In genomic region chr11:705646-706438, GRCh38 we compare ENCODE assay signal across 1 cellular context.
A peak's percentile ranks its signal among the peaks of the same experiment; 100 is the strongest.
TF ChIP-seq lines count a peak whose summit lies in the region.

Gene EPS8L2, plus strand, starts transcription at chr11:706231. Its CDS starts 3,177 bp downstream, at chr11:709408.

TF ChIP-seq in HepG2, 621 proteins besides CTCF, POLR2A, EP300 and RAD21 (continued from another document and continues in another):
- TF ChIP-seq, protein P1, sequence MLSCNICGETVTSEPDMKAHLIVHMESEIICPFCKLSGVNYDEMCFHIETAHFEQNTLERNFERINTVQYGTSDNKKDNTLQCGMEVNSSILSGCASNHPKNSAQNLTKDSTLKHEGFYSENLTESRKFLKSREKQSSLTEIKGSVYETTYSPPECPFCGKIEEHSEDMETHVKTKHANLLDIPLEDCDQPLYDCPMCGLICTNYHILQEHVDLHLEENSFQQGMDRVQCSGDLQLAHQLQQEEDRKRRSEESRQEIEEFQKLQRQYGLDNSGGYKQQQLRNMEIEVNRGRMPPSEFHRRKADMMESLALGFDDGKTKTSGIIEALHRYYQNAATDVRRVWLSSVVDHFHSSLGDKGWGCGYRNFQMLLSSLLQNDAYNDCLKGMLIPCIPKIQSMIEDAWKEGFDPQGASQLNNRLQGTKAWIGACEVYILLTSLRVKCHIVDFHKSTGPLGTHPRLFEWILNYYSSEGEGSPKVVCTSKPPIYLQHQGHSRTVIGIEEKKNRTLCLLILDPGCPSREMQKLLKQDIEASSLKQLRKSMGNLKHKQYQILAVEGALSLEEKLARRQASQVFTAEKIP (CRISPR knock-in tag; IDR thresholded peaks at IDR 0.05; ENCODE audit: borderline replicate concordance) = no peak
- TF ChIP-seq ZNF549 (CRISPR knock-in tag; IDR thresholded peaks at IDR 0.05) (no peak), TBP (CRISPR knock-in tag; IDR thresholded peaks at IDR 0.05) (no peak), PHF20 (CRISPR knock-in tag; IDR thresholded peaks at IDR 0.05) (no peak; the same call in 1 of the 2 replicates), ZC3H4 (CRISPR knock-in tag; IDR thresholded peaks at IDR 0.05; ENCODE audit: borderline replicate concordance) (peak; percentile 62; the same call in 1 of the 2 replicates), ARID3A (IDR thresholded peaks at IDR 0.05; ENCODE audit: low read depth, low read length) (no peak), ZNF572 (CRISPR knock-in tag; IDR thresholded peaks at IDR 0.05) (no peak), ZNF234 (CRISPR knock-in tag; conservative IDR thresholded peaks at IDR 0.05) (no peak), MTERF4 (CRISPR knock-in tag; IDR thresholded peaks at IDR 0.05) (0 out of 2 replicates have a peak, but pooled peaks have one; percentile 32), NFE2L1 (CRISPR knock-in tag; IDR thresholded peaks at IDR 0.05; ENCODE audit: borderline replicate concordance) (no peak), SMAD9 (CRISPR knock-in tag; IDR thresholded peaks at IDR 0.05) (0 out of 2 replicates have a peak, but pooled peaks have one; percentile 11), KLF9 (CRISPR knock-in tag; IDR thresholded peaks at IDR 0.05; ENCODE audit: low read depth) (no peak), ZNF839 (CRISPR knock-in tag; IDR thresholded peaks at IDR 0.05; ENCODE audit: borderline replicate concordance) (no peak), WIZ (CRISPR knock-in tag; IDR thresholded peaks at IDR 0.05) (no peak), ZNF225 (CRISPR knock-in tag; IDR thresholded peaks at IDR 0.05) (0 out of 2 replicates have a peak, but pooled peaks have one; percentile 58), ZFP36 (IDR thresholded peaks at IDR 0.05; ENCODE audit: borderline replicate concordance, low read depth, low read length, partially characterized antibody) (no peak), ZSCAN29 (CRISPR knock-in tag; conservative IDR thresholded peaks at IDR 0.05) (no peak; the same call in 1 of the 2 replicates), MXI1 (IDR thresholded peaks at IDR 0.05; ENCODE audit: borderline replicate concordance, low read depth, low read length) (no peak), ESRRA (CRISPR knock-in tag; IDR thresholded peaks at IDR 0.05; ENCODE audit: low read depth) (peak; percentile 35; the same call in 1 of the 2 replicates), ZNF841 (CRISPR knock-in tag; IDR thresholded peaks at IDR 0.05; ENCODE audit: borderline replicate concordance) (no peak), HNRNPLL (IDR thresholded peaks at IDR 0.05; ENCODE audit: low read depth, low read length, poor library complexity, severe bottlenecking) (no peak), BCLAF1 (IDR thresholded peaks at IDR 0.05) (no peak), EZH2 (conservative IDR thresholded peaks at IDR 0.05; ENCODE audit: low read depth, low read length) (no peak), KMT2A (CRISPR knock-in tag; IDR thresholded peaks at IDR 0.05) (no peak), HBP1 (CRISPR knock-in tag; IDR thresholded peaks at IDR 0.05; ENCODE audit: low read depth) (no peak), ZNF121 (CRISPR knock-in tag; IDR thresholded peaks at IDR 0.05) (no peak), NPAS2 (CRISPR knock-in tag; IDR thresholded peaks at IDR 0.05; ENCODE audit: borderline replicate concordance) (no peak), MTF2 (CRISPR knock-in tag; IDR thresholded peaks at IDR 0.05; ENCODE audit: borderline replicate concordance) (no peak; the same call in 1 of the 2 replicates), CREBL2 (CRISPR knock-in tag; IDR thresholded peaks at IDR 0.05; ENCODE audit: borderline replicate concordance) (no peak), NAIF1 (CRISPR knock-in tag; IDR thresholded peaks at IDR 0.05; ENCODE audit: borderline replicate concordance) (no peak), ZC3H13 (CRISPR knock-in tag; IDR thresholded peaks at IDR 0.05) (no peak), ATF7 (IDR thresholded peaks at IDR 0.05) (no peak), ATF7 (CRISPR knock-in tag; IDR thresholded peaks at IDR 0.05) (no peak), RARG (CRISPR knock-in tag; IDR thresholded peaks at IDR 0.05; ENCODE audit: low read depth) (no peak), ZNF232 (CRISPR knock-in tag; IDR thresholded peaks at IDR 0.05; ENCODE audit: borderline replicate concordance) (no peak), ZNF569 (CRISPR knock-in tag; IDR thresholded peaks at IDR 0.05; ENCODE audit: borderline replicate concordance) (no peak), IKZF5 (CRISPR knock-in tag; IDR thresholded peaks at IDR 0.05) (no peak), ZSCAN25 (CRISPR knock-in tag; IDR thresholded peaks at IDR 0.05) (no peak), ZNF263 (CRISPR knock-in tag; IDR thresholded peaks at IDR 0.05) (peak; percentile 86), ATF6 (CRISPR knock-in tag; conservative IDR thresholded peaks at IDR 0.05) (no peak; the same call in 1 of the 2 replicates), RCOR2 (CRISPR knock-in tag; IDR thresholded peaks at IDR 0.05) (no peak), MYC (CRISPR knock-in tag; IDR thresholded peaks at IDR 0.05; ENCODE audit: borderline replicate concordance) (no peak; the same call in none of the 2 replicates), NFIC (IDR thresholded peaks at IDR 0.05; ENCODE audit: low read length) (no peak), MLLT10 (CRISPR knock-in tag; IDR thresholded peaks at IDR 0.05) (no peak), ZNF761 (CRISPR knock-in tag; conservative IDR thresholded peaks at IDR 0.05) (no peak)
- TF ChIP-seq, protein P2, sequence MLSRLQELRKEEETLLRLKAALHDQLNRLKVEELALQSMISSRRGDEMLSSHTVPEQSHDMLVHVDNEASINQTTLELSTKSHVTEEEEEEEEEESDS (CRISPR knock-in tag; IDR thresholded peaks at IDR 0.05; ENCODE audit: borderline replicate concordance) = no peak
- TF ChIP-seq, protein P3, sequence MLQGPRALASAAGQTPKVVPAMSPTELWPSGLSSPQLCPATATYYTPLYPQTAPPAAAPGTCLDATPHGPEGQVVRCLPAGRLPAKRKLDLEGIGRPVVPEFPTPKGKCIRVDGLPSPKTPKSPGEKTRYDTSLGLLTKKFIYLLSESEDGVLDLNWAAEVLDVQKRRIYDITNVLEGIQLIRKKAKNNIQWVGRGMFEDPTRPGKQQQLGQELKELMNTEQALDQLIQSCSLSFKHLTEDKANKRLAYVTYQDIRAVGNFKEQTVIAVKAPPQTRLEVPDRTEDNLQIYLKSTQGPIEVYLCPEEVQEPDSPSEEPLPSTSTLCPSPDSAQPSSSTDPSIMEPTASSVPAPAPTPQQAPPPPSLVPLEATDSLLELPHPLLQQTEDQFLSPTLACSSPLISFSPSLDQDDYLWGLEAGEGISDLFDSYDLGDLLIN (CRISPR knock-in tag; IDR thresholded peaks at IDR 0.05; ENCODE audit: borderline replicate concordance) = no peak
- TF ChIP-seq, protein P4, sequence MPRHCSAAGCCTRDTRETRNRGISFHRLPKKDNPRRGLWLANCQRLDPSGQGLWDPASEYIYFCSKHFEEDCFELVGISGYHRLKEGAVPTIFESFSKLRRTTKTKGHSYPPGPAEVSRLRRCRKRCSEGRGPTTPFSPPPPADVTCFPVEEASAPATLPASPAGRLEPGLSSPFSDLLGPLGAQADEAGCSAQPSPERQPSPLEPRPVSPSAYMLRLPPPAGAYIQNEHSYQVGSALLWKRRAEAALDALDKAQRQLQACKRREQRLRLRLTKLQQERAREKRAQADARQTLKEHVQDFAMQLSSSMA (CRISPR knock-in tag; IDR thresholded peaks at IDR 0.05) = no peak
- TF ChIP-seq, protein P5, sequence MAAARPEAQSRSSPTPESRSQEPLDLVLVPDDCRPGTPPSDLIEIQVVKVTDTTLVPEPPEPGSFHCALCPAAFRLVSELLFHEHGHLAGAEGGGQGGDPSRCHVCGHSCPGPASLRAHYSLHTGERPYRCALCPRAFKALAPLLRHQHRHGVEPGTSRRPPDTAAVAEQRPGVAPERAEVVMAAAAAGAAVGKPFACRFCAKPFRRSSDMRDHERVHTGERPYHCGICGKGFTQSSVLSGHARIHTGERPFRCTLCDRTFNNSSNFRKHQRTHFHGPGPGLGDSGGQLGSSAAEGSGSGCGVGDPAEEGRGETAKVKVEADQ (CRISPR knock-in tag; IDR thresholded peaks at IDR 0.05; ENCODE audit: borderline replicate concordance) = no peak
- TF ChIP-seq, protein P6, sequence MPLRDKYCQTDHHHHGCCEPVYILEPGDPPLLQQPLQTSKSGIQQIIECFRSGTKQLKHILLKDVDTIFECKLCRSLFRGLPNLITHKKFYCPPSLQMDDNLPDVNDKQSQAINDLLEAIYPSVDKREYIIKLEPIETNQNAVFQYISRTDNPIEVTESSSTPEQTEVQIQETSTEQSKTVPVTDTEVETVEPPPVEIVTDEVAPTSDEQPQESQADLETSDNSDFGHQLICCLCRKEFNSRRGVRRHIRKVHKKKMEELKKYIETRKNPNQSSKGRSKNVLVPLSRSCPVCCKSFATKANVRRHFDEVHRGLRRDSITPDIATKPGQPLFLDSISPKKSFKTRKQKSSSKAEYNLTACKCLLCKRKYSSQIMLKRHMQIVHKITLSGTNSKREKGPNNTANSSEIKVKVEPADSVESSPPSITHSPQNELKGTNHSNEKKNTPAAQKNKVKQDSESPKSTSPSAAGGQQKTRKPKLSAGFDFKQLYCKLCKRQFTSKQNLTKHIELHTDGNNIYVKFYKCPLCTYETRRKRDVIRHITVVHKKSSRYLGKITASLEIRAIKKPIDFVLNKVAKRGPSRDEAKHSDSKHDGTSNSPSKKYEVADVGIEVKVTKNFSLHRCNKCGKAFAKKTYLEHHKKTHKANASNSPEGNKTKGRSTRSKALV (CRISPR knock-in tag; IDR thresholded peaks at IDR 0.05) = no peak
